17 cellular contexts compared by ENCODE assay signal in the genomic region with DNA sequence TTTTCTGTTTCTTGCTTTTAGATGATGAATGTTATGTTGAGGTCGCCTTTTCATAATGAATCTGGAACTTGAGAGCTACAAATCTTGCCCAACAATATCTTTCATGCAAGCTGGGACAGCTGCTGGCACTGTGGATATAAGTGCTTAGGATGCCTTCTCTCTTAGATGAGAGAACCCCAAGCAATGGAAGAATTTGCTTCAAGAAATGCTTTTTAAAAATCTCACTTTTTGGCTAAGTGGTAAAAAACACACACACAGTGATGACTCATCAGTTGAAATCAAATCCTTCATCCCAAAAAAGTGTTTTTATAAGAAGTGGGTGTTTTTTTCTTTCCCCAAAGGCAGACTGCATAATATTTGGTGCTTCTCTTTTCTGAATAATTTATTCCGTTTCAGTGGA. TPM values are rescaled to one million over a fixed set of nuclear protein-coding genes. Genes with fewer than 3 reads are reported as not detected.
DNase-seq lines count a peak whose midpoint lies in the region; ATAC-seq and TF ChIP-seq lines count a peak whose summit lies in the region.
"Had no signal": no experiment of that assay in that cellular context is flagged by ENCODE, and none has a peak within 500 bp of the region (broad histone marks: within the 10 kb centered on the region; RNA-seq: fewer than 3 reads in every experiment).

No MANE protein-coding gene starts in this region.

- H3K4me3 ChIP-seq in right atrium auricular region (no peak overlapping the region), subcutaneous abdominal adipose tissue (ENCODE audit: low read depth in 1 of 5, low read length in 5 of 5) (no peak overlapping the region)

- H3K4me1 ChIP-seq in right atrium auricular region: peaks cover 0 to 23% of the 10 kb centered on the region in 2 donors
- peaks cover 11 to 59% (median 53%) of the 10 kb centered on the region in 5 donors for H3K4me1 ChIP-seq in subcutaneous abdominal adipose tissue (ENCODE audit: control insufficient read depth in 5 of 5, insufficient read depth in 5 of 5, low read length in 5 of 5)

- peaks cover 46% of the 10 kb centered on the region for H3K4me1 Mint-ChIP-seq in chondrocyte (ENCODE audit: low read depth)
- H3K4me1 Mint-ChIP-seq in stimulated activated naive CD8-positive, alpha-beta T cell treated with anti-CD3 and anti-CD28 coated beads, Interleukin-15, amount 100 ng/mL, for 72 hours: no peaks in the 10 kb centered on the region
- H3K4me1 Mint-ChIP-seq: activated naive CD4-positive, alpha-beta T cell treated with anti-CD3 and anti-CD28 coated beads, Interleukin-2, amount 50 U/mL, for 24 hours had no signal

- DNase-seq in GM04504 (ENCODE audit: low read depth) (peak; percentile 56), chondrocyte (ENCODE audit: low spot score) (no peak), right atrium auricular region (ENCODE audit: low spot score) (no peak), NCI-H748 (lab: John Stamatoyannopoulos, UW; ENCODE audit: unreplicated experiment) (no peak), MV-4-11 (lab: John Stamatoyannopoulos, UW) (no peak), activated T-cell treated with anti-CD3 and anti-CD28 coated beads for 4 hours (no peak)
- DNase-seq in stimulated activated naive CD8-positive, alpha-beta T cell treated with anti-CD3 and anti-CD28 coated beads, Interleukin-15, amount 100 ng/mL, for 72 hours: no peak
- DNase-seq: DND-41; foreskin melanocyte; islet precursor cell; NCI-H1694 treated with DMSO at 0.1 percent for 48 hours; NCI-H526; stimulated activated CD4-positive, alpha-beta T cell treated with anti-CD3 and anti-CD28 coated beads, Interleukin-4, amount 100 ng/mL, for 1 hour had no signal

- no peaks in the 10 kb centered on the region for H3K27me3 ChIP-seq in right atrium auricular region
- no peaks in the 10 kb centered on the region for H3K27me3 ChIP-seq in subcutaneous abdominal adipose tissue (ENCODE audit: control insufficient read depth in 5 of 5, insufficient read depth in 4 of 5, low read length in 5 of 5)

- no peaks in the 10 kb centered on the region for H3K27me3 Mint-ChIP-seq in chondrocyte (ENCODE audit: low read depth)
- no peaks in the 10 kb centered on the region for H3K27me3 Mint-ChIP-seq in stimulated activated naive CD8-positive, alpha-beta T cell treated with anti-CD3 and anti-CD28 coated beads, Interleukin-15, amount 100 ng/mL, for 72 hours

- peak overlapping the region; percentile 66 for H3K27ac Mint-ChIP-seq in chondrocyte (ENCODE audit: unreplicated experiment)
- no peak overlapping the region for H3K27ac Mint-ChIP-seq in stimulated activated naive CD8-positive, alpha-beta T cell treated with anti-CD3 and anti-CD28 coated beads, Interleukin-15, amount 100 ng/mL, for 72 hours
- H3K27ac Mint-ChIP-seq: activated naive CD4-positive, alpha-beta T cell treated with anti-CD3 and anti-CD28 coated beads, Interleukin-2, amount 50 U/mL, for 24 hours; progenitor cell of endocrine pancreas had no signal

- no peaks in the 10 kb centered on the region for H3K36me3 ChIP-seq in right atrium auricular region
- H3K36me3 ChIP-seq in subcutaneous abdominal adipose tissue (ENCODE audit: control insufficient read depth in 5 of 5, insufficient read depth in 5 of 5, low read length in 5 of 5): no peaks in the 10 kb centered on the region

- H3K9me3 ChIP-seq in right atrium auricular region (peaks cover 0 to 10% of the 10 kb centered on the region in 2 donors), subcutaneous abdominal adipose tissue (ENCODE audit: control insufficient read depth in 5 of 5, low read length in 5 of 5) (peaks cover 0 to 15% (median 11%) of the 10 kb centered on the region in 5 donors)

- H3K4me3 Mint-ChIP-seq in chondrocyte (ENCODE audit: unreplicated experiment): no peak overlapping the region
- H3K4me3 Mint-ChIP-seq in stimulated activated naive CD8-positive, alpha-beta T cell treated with anti-CD3 and anti-CD28 coated beads, Interleukin-15, amount 100 ng/mL, for 72 hours: no peak overlapping the region
- H3K4me3 Mint-ChIP-seq: activated naive CD4-positive, alpha-beta T cell treated with anti-CD3 and anti-CD28 coated beads, Interleukin-2, amount 50 U/mL, for 24 hours had no signal

- H3K9me3 Mint-ChIP-seq in chondrocyte (ENCODE audit: low read depth): peaks cover 12% of the 10 kb centered on the region
- H3K9me3 Mint-ChIP-seq in stimulated activated naive CD8-positive, alpha-beta T cell treated with anti-CD3 and anti-CD28 coated beads, Interleukin-15, amount 100 ng/mL, for 72 hours: peaks cover 0 to 15% of the 10 kb centered on the region in 2 donors

- no peak for ATAC-seq in stimulated activated naive CD8-positive, alpha-beta T cell treated with anti-CD3 and anti-CD28 coated beads, Interleukin-15, amount 100 ng/mL, for 72 hours

- H3K27ac ChIP-seq in right atrium auricular region (peak overlapping the region; percentile 50 to 81), subcutaneous abdominal adipose tissue (ENCODE audit: low read depth, low read length) (peak overlapping the region; percentile 75)
- H3K27ac ChIP-seq: KMS-11 had no signal

- no peak overlapping the region for H3K9ac ChIP-seq in subcutaneous abdominal adipose tissue (ENCODE audit: low read length in 5 of 5)
- H3K9ac ChIP-seq: KMS-11 had no signal

- no peaks in the 10 kb centered on the region for H3K36me3 Mint-ChIP-seq in chondrocyte (ENCODE audit: low read depth)
- H3K36me3 Mint-ChIP-seq: activated naive CD4-positive, alpha-beta T cell treated with anti-CD3 and anti-CD28 coated beads, Interleukin-2, amount 50 U/mL, for 24 hours had no signal

- TF ChIP-seq CTCF in chondrocyte (IDR thresholded peaks at IDR 0.05) (no peak), right atrium auricular region (IDR thresholded peaks at IDR 0.05) (no peak)

RNA-seq across cellular contexts. Expression of a gene that starts 38.4 kb away (rescaled TPM):
- total RNA-seq in chondrocyte (0.28 to 1.2 TPM (median 0.40 TPM) in 3 replicates), right atrium auricular region (10 to 100 TPM; 21.7 to 83.1 TPM)

Comparison
In these comparisons a context has a peak if more than half of its experiments do, and no peak if none do; other contexts are left out.
1. RNA of a gene that starts 38.4 kb away (total RNA-seq): 21.7 to 83.1 TPM in right atrium auricular region; 0.28 to 1.2 TPM in chondrocyte; every median in the first group is over 10 times any median in the second.